Comparison of ENCODE assay signal across 13 cellular contexts in genomic region chr5:77308154-77308960, GRCh38.
"Had no signal": no experiment of that assay in that cellular context is flagged by ENCODE, and none has a peak within 500 bp of the region (broad histone marks: within the 10 kb centered on the region; RNA-seq: fewer than 3 reads in every experiment).

No MANE protein-coding gene starts in this region.

- H3K4me1 Mint-ChIP-seq: activated naive CD4-positive, alpha-beta T cell treated with anti-CD3 and anti-CD28 coated beads, Interleukin-2, amount 50 U/mL, for 24 hours had no signal

- FAIRE-seq: urothelium cell line had no signal

- H3K4me1 ChIP-seq: testis had no signal

- H3K27me3 Mint-ChIP-seq: activated naive CD4-positive, alpha-beta T cell treated with anti-CD3 and anti-CD28 coated beads, Interleukin-2, amount 50 U/mL, for 24 hours; brain; dendritic cell treated with granulocyte-macrophage colony-stimulating factor and Interleukin-4, amounts not matched to agents 40 ng/mL and 50 ng/mL, for 4 days had no signal

- H3K4me3 ChIP-seq: hepatocyte, ovary, testis had no signal

- H3K27ac Mint-ChIP-seq: activated naive CD4-positive, alpha-beta T cell treated with anti-CD3 and anti-CD28 coated beads, Interleukin-2, amount 50 U/mL, for 24 hours; dendritic cell treated with granulocyte-macrophage colony-stimulating factor and Interleukin-4, amounts not matched to agents 40 ng/mL and 50 ng/mL, for 4 days; effector memory CD8-positive, alpha-beta T cell; stimulated activated naive CD8-positive, alpha-beta T cell treated with anti-CD3 and anti-CD28 coated beads, Interleukin-15, amount 100 ng/mL, for 72 hours had no signal

- H3K4me3 Mint-ChIP-seq: activated naive CD4-positive, alpha-beta T cell treated with anti-CD3 and anti-CD28 coated beads, Interleukin-2, amount 50 U/mL, for 24 hours; brain; dendritic cell treated with granulocyte-macrophage colony-stimulating factor and Interleukin-4, amounts not matched to agents 40 ng/mL and 50 ng/mL, for 4 days; effector memory CD8-positive, alpha-beta T cell; stimulated activated naive CD8-positive, alpha-beta T cell treated with anti-CD3 and anti-CD28 coated beads, Interleukin-15, amount 100 ng/mL, for 72 hours had no signal

- H2AFZ ChIP-seq: hepatocyte had no signal

- H3K36me3 Mint-ChIP-seq: activated naive CD4-positive, alpha-beta T cell treated with anti-CD3 and anti-CD28 coated beads, Interleukin-2, amount 50 U/mL, for 24 hours; brain had no signal

- DNase-seq: effector memory CD8-positive, alpha-beta T cell; left colon; ovary; stimulated activated CD4-positive, alpha-beta T cell treated with anti-CD3 and anti-CD28 coated beads, Interleukin-15, amount 100 ng/mL, for 24 hours; stimulated activated CD4-positive, alpha-beta T cell treated with anti-CD3 and anti-CD28 coated beads, Interleukin-4, amount 100 ng/mL, for 24 hours; stimulated activated naive CD8-positive, alpha-beta T cell treated with anti-CD3 and anti-CD28 coated beads, Interleukin-15, amount 100 ng/mL, for 72 hours; T-helper 2 cell; testis had no signal

- H3K4me2 ChIP-seq: hepatocyte had no signal

- H3K27me3 ChIP-seq: hepatocyte, ovary, testis had no signal

- H3K9me3 Mint-ChIP-seq: activated naive CD4-positive, alpha-beta T cell treated with anti-CD3 and anti-CD28 coated beads, Interleukin-2, amount 50 U/mL, for 24 hours; brain; dendritic cell treated with granulocyte-macrophage colony-stimulating factor and Interleukin-4, amounts not matched to agents 40 ng/mL and 50 ng/mL, for 4 days; effector memory CD8-positive, alpha-beta T cell; stimulated activated naive CD8-positive, alpha-beta T cell treated with anti-CD3 and anti-CD28 coated beads, Interleukin-15, amount 100 ng/mL, for 72 hours had no signal

- H3K79me2 ChIP-seq: hepatocyte had no signal

- H3K36me3 ChIP-seq: ovary had no signal

- H3K9me3 ChIP-seq: ovary, testis had no signal

- H3K27ac ChIP-seq: hepatocyte, ovary, testis had no signal
